8 cellular contexts compared by ENCODE assay signal in the genomic region with DNA sequence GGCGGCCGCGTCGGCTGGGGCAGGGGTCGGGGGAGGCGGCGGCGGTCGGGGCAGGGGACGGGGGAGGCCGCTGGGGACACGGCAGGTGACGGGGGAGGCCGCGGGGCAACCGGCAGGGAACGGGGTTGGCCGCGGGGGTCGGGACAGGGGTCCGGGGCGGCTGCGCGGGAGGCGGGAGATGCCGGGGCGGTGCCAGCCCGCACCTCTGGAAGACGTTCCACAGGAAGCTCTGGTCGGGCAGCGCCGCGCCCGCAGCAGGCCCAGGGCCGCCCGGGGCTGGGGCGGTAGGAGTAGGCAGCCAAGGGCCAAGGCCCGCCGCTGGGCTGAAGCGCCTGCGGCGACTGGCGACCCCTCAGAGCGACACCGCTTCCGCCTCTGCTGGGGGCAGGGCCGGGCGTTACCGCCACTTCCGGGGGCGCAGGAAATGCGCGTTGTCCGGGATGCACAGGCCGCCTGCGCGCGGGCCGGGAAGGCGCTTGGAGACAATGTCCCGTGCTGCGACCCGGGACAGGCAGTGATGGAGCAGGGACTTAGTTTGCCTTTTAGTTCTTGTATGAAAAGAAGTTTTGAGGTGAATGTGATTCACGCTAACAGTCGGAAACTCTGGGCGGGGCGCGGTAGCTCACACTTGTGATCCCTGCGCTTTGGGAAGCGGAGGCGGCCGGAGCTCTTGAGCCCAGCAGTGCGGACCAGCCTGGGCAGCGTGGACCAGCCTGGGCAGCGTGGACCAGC.
DNase-seq lines count a peak whose midpoint lies in the region; ATAC-seq lines count a peak whose summit lies in the region.

No MANE protein-coding gene starts in this region.

- peak; percentile 82 for ATAC-seq in HG02970 (IDR thresholded peaks at IDR 0.05; ENCODE audit: low FRiP score, unreplicated experiment)
- ATAC-seq in activated CD4-positive, CD25-positive, alpha-beta regulatory T cell treated with anti-CD3 and anti-CD28 coated beads, Interleukin-2, amount 50 U/mL, for 24 hours, result peak; percentile 90 to 96

- peak; percentile 56 for DNase-seq in NCI-H1436 (lab: John Stamatoyannopoulos, UW)
- no peak for DNase-seq in NCI-H1436 treated with DMSO at 0.1 percent for 48 hours (lab: John Stamatoyannopoulos, UW)
- peak; percentile 27 for DNase-seq in NCI-H2107 treated with DMSO at 0.1 percent for 48 hours (lab: John Stamatoyannopoulos, UW; ENCODE audit: unreplicated experiment)
- peak; percentile 76 for DNase-seq in cerebellar cortex (ENCODE audit: low spot score)
- peak; percentile 37 for DNase-seq in kidney glomerular epithelial cell (lab: John Stamatoyannopoulos, UW)
- DNase-seq in stimulated activated CD4-positive, alpha-beta T cell treated with anti-CD3 and anti-CD28 coated beads, Interleukin-15, amount 100 ng/mL, for 48 hours (ENCODE audit: low read depth in 2 of 2), result peak; percentile 54 to 75
